In genomic region chr12:133181238-133181959, GRCh38 we compare ENCODE assay signal across 8 cellular contexts. TPM values are rescaled to one million over a fixed set of nuclear protein-coding genes. Genes with fewer than 3 reads are reported as not detected.
DNase-seq lines count a peak whose midpoint lies in the region; ATAC-seq and TF ChIP-seq lines count a peak whose summit lies in the region.

TSS of gene ZNF268 (plus strand) at chr12:133181495. CDS start at chr12:133181998, 503 bp downstream.

- H3K27ac ChIP-seq in osteoblast (ENCODE audit: low read depth, low read length) (peak within 1 kb of the TSS; percentile 74), thoracic aorta (peak within 1 kb of the TSS; percentile 47 to 58)

- H3K4me1 ChIP-seq in osteoblast (ENCODE audit: insufficient read depth, low read length) (peaks cover 8% of the 10 kb centered on the region), thoracic aorta (ENCODE audit: control insufficient read depth in 1 of 2, low read depth in 2 of 2) (peaks cover 9% of the 10 kb centered on the region in 2 donors)

- H3K4me2 ChIP-seq in osteoblast (ENCODE audit: insufficient read depth, low read length), result peak within 1 kb of the TSS; percentile 98

- DNase-seq in HFF-Myc (ENCODE audit: extremely low read depth, low read depth), result peak; percentile 77
- peak; percentile 97 for DNase-seq in NAMALWA (ENCODE audit: low spot score)
- DNase-seq in SKM-1 (lab: John Stamatoyannopoulos, UW; ENCODE audit: unreplicated experiment), result peak; percentile 8
- DNase-seq in activated naive CD4-positive, alpha-beta T cell treated with anti-CD3 and anti-CD28 coated beads, Interleukin-2, amount 50 U/mL, for 72 hours (ENCODE audit: low spot score in 2 of 2), result peak; percentile 93 to 94
- peak; percentile 83 for DNase-seq in glomerular visceral epithelial cell (ENCODE audit: extremely low spot score)
- DNase-seq in osteoblast (ENCODE audit: insufficient read length, low spot score, missing footprints), result peak; percentile 95
- peak; percentile 49 for DNase-seq in thoracic aorta (ENCODE audit: low spot score)

- H3K9me3 ChIP-seq in osteoblast (ENCODE audit: low read depth, low read length) (peaks cover 2% of the 10 kb centered on the region), thoracic aorta (peaks cover 24% of the 10 kb centered on the region)

- H3K79me2 ChIP-seq in osteoblast (ENCODE audit: insufficient read depth, low read length), result peaks cover 30% of the 10 kb centered on the region

- H3K4me3 ChIP-seq in GM08714 (ENCODE audit: low read length), result peak within 1 kb of the TSS; percentile 93
- peak within 1 kb of the TSS; percentile 84 for H3K4me3 ChIP-seq in HFF-Myc (replicated peaks; ENCODE audit: low read depth, low read length)
- H3K4me3 ChIP-seq in osteoblast (ENCODE audit: insufficient read depth, low read length), result peak within 1 kb of the TSS; percentile 91
- H3K4me3 ChIP-seq in thoracic aorta, result peak within 1 kb of the TSS; percentile 89

- peaks cover 80% of the 10 kb centered on the region in 2 donors for H3K36me3 Mint-ChIP-seq in activated naive CD4-positive, alpha-beta T cell treated with anti-CD3 and anti-CD28 coated beads, Interleukin-2, amount 50 U/mL, for 72 hours

- H3K36me3 ChIP-seq in osteoblast (ENCODE audit: insufficient read depth, low read length), result peaks cover 26% of the 10 kb centered on the region
- peaks cover 31% of the 10 kb centered on the region for H3K36me3 ChIP-seq in thoracic aorta

- peak within 1 kb of the TSS; percentile 100 for H2AFZ ChIP-seq in osteoblast (ENCODE audit: low read length)

- H4K20me1 ChIP-seq in osteoblast (ENCODE audit: insufficient read depth, low read length), result no peaks in the 10 kb centered on the region

- peak; percentile 98 to 99 for ATAC-seq in activated naive CD4-positive, alpha-beta T cell treated with anti-CD3 and anti-CD28 coated beads, Interleukin-2, amount 50 U/mL, for 72 hours
- ATAC-seq in thoracic aorta (ENCODE audit: insufficient number of reproducible peaks, low FRiP score, low read depth), result peak; percentile 91

- H3K27ac Mint-ChIP-seq in activated naive CD4-positive, alpha-beta T cell treated with anti-CD3 and anti-CD28 coated beads, Interleukin-2, amount 50 U/mL, for 72 hours, result peak within 1 kb of the TSS; percentile 97

- H3K27me3 ChIP-seq in osteoblast (ENCODE audit: insufficient read depth, low read length), result no peaks in the 10 kb centered on the region
- no peaks in the 10 kb centered on the region for H3K27me3 ChIP-seq in thoracic aorta (replicated peaks; ENCODE audit: insufficient read depth)

- peaks cover 45 to 57% of the 10 kb centered on the region in 2 donors for H3K9me3 Mint-ChIP-seq in activated naive CD4-positive, alpha-beta T cell treated with anti-CD3 and anti-CD28 coated beads, Interleukin-2, amount 50 U/mL, for 72 hours

- TF ChIP-seq CTCF in HFF-Myc (IDR thresholded peaks at IDR 0.05; ENCODE audit: low read depth, low read length, missing control alignments) (peak; percentile 89), osteoblast (IDR thresholded peaks at IDR 0.05; ENCODE audit: extremely low read depth, low read depth, low read length) (peak; percentile 89), thoracic aorta (IDR thresholded peaks at IDR 0.05) (peak; percentile 57)

RNA-seq across cellular contexts. Expression of gene ZNF268, which starts in this region (rescaled TPM):
- 10 to 100 TPM in 1 of 2 donors, 1 to 10 TPM in 1; 9.6 to 15.2 TPM for total RNA-seq in activated naive CD4-positive, alpha-beta T cell treated with anti-CD3 and anti-CD28 coated beads, Interleukin-2, amount 50 U/mL, for 72 hours
- 18.9 and 20.3 TPM in 2 replicates for total RNA-seq in osteoblast
- 10 to 100 TPM; 21.3 to 25.5 TPM for total RNA-seq in thoracic aorta

Comparison
In these comparisons a context has a peak if more than half of its experiments do, and no peak if none do; other contexts are left out.
1. Peak in every context shown above with its lines: DNase-seq, ATAC-seq, H3K4me3 ChIP-seq and H3K27ac ChIP-seq.
2. DNase-seq: peak in every context shown above with its lines; median percentile 97 in NAMALWA; 95 in osteoblast; 94 in activated naive CD4-positive, alpha-beta T cell treated with anti-CD3 and anti-CD28 coated beads, Interleukin-2, amount 50 U/mL, for 72 hours; 83 in glomerular visceral epithelial cell; 77 in HFF-Myc; 49 in thoracic aorta; 8 in SKM-1.